Comparison of ENCODE assay signal across 17 cellular contexts in the genomic region with DNA sequence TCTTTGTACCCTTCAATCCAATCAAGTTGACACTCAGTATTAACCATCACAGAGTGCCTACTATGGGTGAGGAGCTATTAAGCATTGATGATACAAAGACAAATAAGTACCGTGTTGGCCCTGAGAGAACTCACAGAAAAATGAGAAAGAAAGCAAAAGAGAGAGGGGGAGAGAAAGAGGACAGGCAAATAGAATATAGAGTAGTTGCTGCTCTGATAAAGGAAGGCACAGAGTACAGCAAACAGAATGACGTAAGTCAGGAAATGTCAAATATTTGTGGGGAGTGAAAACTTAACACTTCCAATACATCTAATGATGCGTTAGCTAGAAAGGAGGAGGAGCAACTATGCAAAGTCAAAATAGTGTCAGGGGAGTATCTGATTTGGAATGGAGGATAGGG.
DNase-seq lines count a peak whose midpoint lies in the region; ATAC-seq and TF ChIP-seq lines count a peak whose summit lies in the region.
"Had no signal": no experiment of that assay in that cellular context is flagged by ENCODE, and none has a peak within 500 bp of the region (broad histone marks: within the 10 kb centered on the region; RNA-seq: fewer than 3 reads in every experiment).

No MANE protein-coding gene starts in this region.

- H3K9ac ChIP-seq in DND-41 (ENCODE audit: low read depth, low read length), result no peak overlapping the region
- H3K9ac ChIP-seq: BLaER1 had no signal

- H3K9me3 Mint-ChIP-seq in activated CD4-positive, alpha-beta T cell treated with anti-CD3 and anti-CD28 coated beads for 36 hours (ENCODE audit: low read depth), result no peaks in the 10 kb centered on the region
- H3K9me3 Mint-ChIP-seq in activated CD4-positive, alpha-beta T cell treated with anti-CD3 and anti-CD28 coated beads, Interleukin-2, amount 10 ng/mL, durations not matched to agents 7 days and 5 days, result peaks cover 11% of the 10 kb centered on the region
- H3K9me3 Mint-ChIP-seq in T-cell, result no peaks in the 10 kb centered on the region
- H3K9me3 Mint-ChIP-seq in natural killer cell, result no peaks in the 10 kb centered on the region
- H3K9me3 Mint-ChIP-seq: CD8-positive, alpha-beta memory T cell had no signal

- no peaks in the 10 kb centered on the region for H3K9me3 ChIP-seq in DND-41 (ENCODE audit: insufficient read depth, low read length, severe bottlenecking)
- H3K9me3 ChIP-seq: HAP-1 had no signal

- H4K20me1 ChIP-seq in DND-41 (ENCODE audit: insufficient read depth, low read length), result no peaks in the 10 kb centered on the region
- H4K20me1 ChIP-seq: BLaER1 had no signal

- no peaks in the 10 kb centered on the region for H3K27me3 Mint-ChIP-seq in activated CD4-positive, alpha-beta T cell treated with anti-CD3 and anti-CD28 coated beads for 36 hours
- H3K27me3 Mint-ChIP-seq in activated CD4-positive, alpha-beta T cell treated with anti-CD3 and anti-CD28 coated beads, Interleukin-2, amount 10 ng/mL, durations not matched to agents 7 days and 5 days, result no peaks in the 10 kb centered on the region
- no peaks in the 10 kb centered on the region for H3K27me3 Mint-ChIP-seq in T-cell
- no peaks in the 10 kb centered on the region for H3K27me3 Mint-ChIP-seq in natural killer cell (ENCODE audit: low read depth in 2 of 2)
- H3K27me3 Mint-ChIP-seq: IgD-negative memory B cell had no signal

- H2AFZ ChIP-seq in DND-41 (ENCODE audit: low read depth, low read length), result no peak overlapping the region

- H3K36me3 ChIP-seq in DND-41 (ENCODE audit: insufficient read depth, low read length), result no peaks in the 10 kb centered on the region
- H3K36me3 ChIP-seq: BLaER1, HAP-1 had no signal

- no peak for TF ChIP-seq CTCF in DND-41 (IDR thresholded peaks at IDR 0.05; ENCODE audit: borderline replicate concordance, extremely low read depth, low read length, poor library complexity, severe bottlenecking)
- TF ChIP-seq CTCF in natural killer cell (IDR thresholded peaks at IDR 0.05), result no peak
- no peak for TF ChIP-seq CTCF in GM13976 (IDR thresholded peaks at IDR 0.05; ENCODE audit: borderline replicate concordance, control extremely low read depth, extremely low read depth, insufficient read depth, missing control alignments)

- POLR2A ChIA-PET in activated CD4-positive, alpha-beta T cell treated with anti-CD3 and anti-CD28 coated beads for 36 hours (lab: Charles Lee), result no interaction called here
- POLR2A ChIA-PET in activated CD4-positive, alpha-beta T cell treated with anti-CD3 and anti-CD28 coated beads, Interleukin-2, amount 10 ng/mL, durations not matched to agents 7 days and 5 days (lab: Charles Lee), result no interaction called here
- POLR2A ChIA-PET in T-cell (lab: Charles Lee), result no interaction called here

- intact Hi-C loops in activated CD4-positive, alpha-beta T cell treated with anti-CD3 and anti-CD28 coated beads for 36 hours (cut with DNase I, micrococcal nuclease), result no loop called here
- intact Hi-C loops in natural killer cell (cut with micrococcal nuclease), result no loop called here

- H3K4me3 ChIP-seq in DND-41 (ENCODE audit: low read depth in 1 of 2, low read length in 2 of 2), result no peak overlapping the region
- H3K4me3 ChIP-seq: BLaER1, HAP-1 had no signal

- peaks cover 30% of the 10 kb centered on the region for H3K4me1 Mint-ChIP-seq in activated CD4-positive, alpha-beta T cell treated with anti-CD3 and anti-CD28 coated beads for 36 hours
- peaks cover 14% of the 10 kb centered on the region for H3K4me1 Mint-ChIP-seq in activated CD4-positive, alpha-beta T cell treated with anti-CD3 and anti-CD28 coated beads, Interleukin-2, amount 10 ng/mL, durations not matched to agents 7 days and 5 days
- H3K4me1 Mint-ChIP-seq in T-cell, result peaks cover 13 to 16% (median 14%) of the 10 kb centered on the region in 3 donors
- peaks cover 10 to 12% of the 10 kb centered on the region in 2 donors for H3K4me1 Mint-ChIP-seq in natural killer cell
- H3K4me1 Mint-ChIP-seq: IgD-negative memory B cell had no signal

- in situ Hi-C loops in GM13976 (cut with MboI; ENCODE audit: low sequenced_read_pairs, unreplicated experiment), result no loop called here

- no peaks in the 10 kb centered on the region for H3K79me2 ChIP-seq in DND-41 (ENCODE audit: insufficient read depth, low read length)

- H3K27me3 ChIP-seq in DND-41 (ENCODE audit: insufficient read depth, low read length, poor library complexity), result no peaks in the 10 kb centered on the region
- H3K27me3 ChIP-seq: BLaER1 had no signal

- ATAC-seq in activated CD4-positive, alpha-beta T cell treated with anti-CD3 and anti-CD28 coated beads for 36 hours, result peak; percentile 24
- peak; percentile 20; the same call in 1 of the 3 replicates for ATAC-seq in DND-41 (ENCODE audit: insufficient read depth, low read depth)
- ATAC-seq in T-cell (replicated peaks in 1 of 4), result peak in 3 of 4 experiments; percentile 49 to 65 (median 55)
- ATAC-seq in natural killer cell, result peak; percentile 15 to 51 (median 32)

- H3K4me1 ChIP-seq in DND-41 (ENCODE audit: insufficient read depth, low read length), result peaks cover 19% of the 10 kb centered on the region
- H3K4me1 ChIP-seq: HAP-1 had no signal

- H3K4me2 ChIP-seq in DND-41 (ENCODE audit: insufficient read depth, low read length), result no peak overlapping the region
- H3K4me2 ChIP-seq: BLaER1 had no signal

- H3K27ac Mint-ChIP-seq in activated CD4-positive, alpha-beta T cell treated with anti-CD3 and anti-CD28 coated beads for 36 hours, result no peak overlapping the region
- no peak overlapping the region for H3K27ac Mint-ChIP-seq in activated CD4-positive, alpha-beta T cell treated with anti-CD3 and anti-CD28 coated beads, Interleukin-2, amount 10 ng/mL, durations not matched to agents 7 days and 5 days
- no peak overlapping the region for H3K27ac Mint-ChIP-seq in T-cell
- H3K27ac Mint-ChIP-seq in natural killer cell, result no peak overlapping the region
- H3K27ac Mint-ChIP-seq: CD8-positive, alpha-beta memory T cell; IgD-negative memory B cell had no signal

- no peak overlapping the region for H3K4me3 Mint-ChIP-seq in activated CD4-positive, alpha-beta T cell treated with anti-CD3 and anti-CD28 coated beads for 36 hours
- no peak overlapping the region for H3K4me3 Mint-ChIP-seq in activated CD4-positive, alpha-beta T cell treated with anti-CD3 and anti-CD28 coated beads, Interleukin-2, amount 10 ng/mL, durations not matched to agents 7 days and 5 days
- H3K4me3 Mint-ChIP-seq in T-cell (no peak overlapping the region), natural killer cell (no peak overlapping the region)
- H3K4me3 Mint-ChIP-seq: CD8-positive, alpha-beta memory T cell; IgD-negative memory B cell had no signal

- no peak for DNase-seq in activated CD4-positive, alpha-beta T cell treated with anti-CD3 and anti-CD28 coated beads for 36 hours
- no peak for DNase-seq in activated CD4-positive, alpha-beta T cell treated with anti-CD3 and anti-CD28 coated beads, Interleukin-2, amount 10 ng/mL, durations not matched to agents 7 days and 5 days
- DNase-seq in DND-41, result no peak
- DNase-seq in T-cell, result no peak
- no peak for DNase-seq in natural killer cell
- no peak for DNase-seq in A172 (ENCODE audit: low spot score)
- DNase-seq in NCI-H345 (lab: John Stamatoyannopoulos, UW), result no peak
- DNase-seq in GM13976 (ENCODE audit: low spot score), result no peak
- DNase-seq: DMS79 treated with DMSO at 0.1 percent for 48 hours, MM.1S, NCI-H1694 treated with DMSO at 0.1 percent for 48 hours, NCI-H510A, NCI-H748 treated with DMSO at 0.1 percent for 48 hours had no signal

- CTCF ChIA-PET in activated CD4-positive, alpha-beta T cell treated with anti-CD3 and anti-CD28 coated beads for 36 hours (lab: Charles Lee), result interaction anchor here (0.7 kb wide), 1 partner anchor 288 kb away, joined by 3 read pairs; no protein-coding TSS in a partner anchor
- CTCF ChIA-PET in activated CD4-positive, alpha-beta T cell treated with anti-CD3 and anti-CD28 coated beads, Interleukin-2, amount 10 ng/mL, durations not matched to agents 7 days and 5 days (lab: Charles Lee), result interaction anchor here (1.5 kb wide), 1 partner anchor 133 kb away, joined by 3 read pairs; no protein-coding TSS in a partner anchor
- CTCF ChIA-PET in T-cell (lab: Charles Lee), result no interaction called here

- H3K36me3 Mint-ChIP-seq in activated CD4-positive, alpha-beta T cell treated with anti-CD3 and anti-CD28 coated beads for 36 hours (ENCODE audit: low read depth), result no peaks in the 10 kb centered on the region
- H3K36me3 Mint-ChIP-seq in activated CD4-positive, alpha-beta T cell treated with anti-CD3 and anti-CD28 coated beads, Interleukin-2, amount 10 ng/mL, durations not matched to agents 7 days and 5 days (ENCODE audit: low read depth), result no peaks in the 10 kb centered on the region
- H3K36me3 Mint-ChIP-seq in T-cell (no peaks in the 10 kb centered on the region), natural killer cell (no peaks in the 10 kb centered on the region)
- H3K36me3 Mint-ChIP-seq: CD8-positive, alpha-beta memory T cell; IgD-negative memory B cell had no signal

- H3K27ac ChIP-seq in DND-41 (ENCODE audit: low read length), result no peak overlapping the region
- H3K27ac ChIP-seq: BLaER1 had no signal

Comparison
In these comparisons a context has a peak if more than half of its experiments do, and no peak if none do; other contexts are left out.
1. CTCF ChIA-PET loops: an anchor here in activated CD4-positive, alpha-beta T cell treated with anti-CD3 and anti-CD28 coated beads for 36 hours (0.7 kb wide) and activated CD4-positive, alpha-beta T cell treated with anti-CD3 and anti-CD28 coated beads, Interleukin-2, amount 10 ng/mL, durations not matched to agents 7 days and 5 days (1.5 kb wide); none called in T-cell.